Comparison of ENCODE assay signal across 1 cellular context in the genomic region with DNA sequence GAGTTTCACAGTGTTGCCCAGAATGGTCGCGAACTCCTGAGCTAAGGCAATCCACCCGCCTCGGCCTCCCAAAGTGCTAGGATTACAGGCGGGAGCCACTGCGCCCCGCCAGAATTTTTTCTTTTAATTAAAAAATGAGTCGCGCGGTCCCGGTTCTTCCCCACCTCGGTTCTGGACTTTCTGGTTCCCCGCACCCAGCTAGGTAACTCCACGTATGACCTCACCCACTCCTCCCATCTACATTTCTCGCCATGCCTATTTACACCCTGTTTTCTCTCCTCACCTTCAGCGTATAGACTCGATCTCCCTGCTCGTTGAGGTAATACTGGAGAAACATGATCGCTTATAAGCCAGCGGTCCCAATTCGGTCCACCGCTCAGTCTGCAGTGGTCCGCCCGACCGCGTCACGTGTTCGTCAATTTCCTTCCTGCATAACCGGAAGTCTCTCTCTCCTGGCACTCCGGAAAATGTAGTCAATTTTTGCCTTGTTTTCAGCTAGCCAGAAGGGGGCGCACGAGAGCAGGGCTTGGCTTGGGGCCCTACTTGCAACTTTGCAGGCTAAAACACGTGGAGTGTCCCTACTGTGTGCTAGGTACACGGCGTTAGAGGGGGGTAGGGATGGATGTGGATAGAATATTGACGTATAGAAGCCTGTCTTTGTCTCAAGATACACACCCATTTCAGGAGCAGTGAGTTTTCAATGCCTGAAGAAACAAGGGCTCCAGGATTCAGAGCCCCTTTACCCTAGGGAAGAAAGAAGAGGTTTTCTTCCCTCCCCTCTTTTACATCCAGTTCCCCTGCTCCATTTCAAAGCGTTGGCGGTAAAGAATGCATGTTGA.
A peak's percentile ranks its signal among the peaks of the same experiment; 100 is the strongest.
TF ChIP-seq lines count a peak whose summit lies in the region.

TSS of gene NOP10 (minus strand) at position 400 of the 839 bp plus-strand sequence. CDS start at position 337, 63 bp downstream.
A gene with protein sequence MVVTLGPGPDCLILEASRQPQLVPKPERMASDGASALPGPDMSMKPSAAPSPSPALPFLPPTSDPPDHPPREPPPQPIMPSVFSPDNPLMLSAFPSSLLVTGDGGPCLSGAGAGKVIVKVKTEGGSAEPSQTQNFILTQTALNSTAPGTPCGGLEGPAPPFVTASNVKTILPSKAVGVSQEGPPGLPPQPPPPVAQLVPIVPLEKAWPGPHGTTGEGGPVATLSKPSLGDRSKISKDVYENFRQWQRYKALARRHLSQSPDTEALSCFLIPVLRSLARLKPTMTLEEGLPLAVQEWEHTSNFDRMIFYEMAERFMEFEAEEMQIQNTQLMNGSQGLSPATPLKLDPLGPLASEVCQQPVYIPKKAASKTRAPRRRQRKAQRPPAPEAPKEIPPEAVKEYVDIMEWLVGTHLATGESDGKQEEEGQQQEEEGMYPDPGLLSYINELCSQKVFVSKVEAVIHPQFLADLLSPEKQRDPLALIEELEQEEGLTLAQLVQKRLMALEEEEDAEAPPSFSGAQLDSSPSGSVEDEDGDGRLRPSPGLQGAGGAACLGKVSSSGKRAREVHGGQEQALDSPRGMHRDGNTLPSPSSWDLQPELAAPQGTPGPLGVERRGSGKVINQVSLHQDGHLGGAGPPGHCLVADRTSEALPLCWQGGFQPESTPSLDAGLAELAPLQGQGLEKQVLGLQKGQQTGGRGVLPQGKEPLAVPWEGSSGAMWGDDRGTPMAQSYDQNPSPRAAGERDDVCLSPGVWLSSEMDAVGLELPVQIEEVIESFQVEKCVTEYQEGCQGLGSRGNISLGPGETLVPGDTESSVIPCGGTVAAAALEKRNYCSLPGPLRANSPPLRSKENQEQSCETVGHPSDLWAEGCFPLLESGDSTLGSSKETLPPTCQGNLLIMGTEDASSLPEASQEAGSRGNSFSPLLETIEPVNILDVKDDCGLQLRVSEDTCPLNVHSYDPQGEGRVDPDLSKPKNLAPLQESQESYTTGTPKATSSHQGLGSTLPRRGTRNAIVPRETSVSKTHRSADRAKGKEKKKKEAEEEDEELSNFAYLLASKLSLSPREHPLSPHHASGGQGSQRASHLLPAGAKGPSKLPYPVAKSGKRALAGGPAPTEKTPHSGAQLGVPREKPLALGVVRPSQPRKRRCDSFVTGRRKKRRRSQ (plus strand): TSS at position 579 of the 839 bp plus-strand sequence. CDS start 382 bp downstream, outside the sequence.

TF ChIP-seq in HepG2, 621 proteins besides CTCF, POLR2A, EP300 and RAD21 (continued from another document and continues in another):
- TF ChIP-seq, protein P1, sequence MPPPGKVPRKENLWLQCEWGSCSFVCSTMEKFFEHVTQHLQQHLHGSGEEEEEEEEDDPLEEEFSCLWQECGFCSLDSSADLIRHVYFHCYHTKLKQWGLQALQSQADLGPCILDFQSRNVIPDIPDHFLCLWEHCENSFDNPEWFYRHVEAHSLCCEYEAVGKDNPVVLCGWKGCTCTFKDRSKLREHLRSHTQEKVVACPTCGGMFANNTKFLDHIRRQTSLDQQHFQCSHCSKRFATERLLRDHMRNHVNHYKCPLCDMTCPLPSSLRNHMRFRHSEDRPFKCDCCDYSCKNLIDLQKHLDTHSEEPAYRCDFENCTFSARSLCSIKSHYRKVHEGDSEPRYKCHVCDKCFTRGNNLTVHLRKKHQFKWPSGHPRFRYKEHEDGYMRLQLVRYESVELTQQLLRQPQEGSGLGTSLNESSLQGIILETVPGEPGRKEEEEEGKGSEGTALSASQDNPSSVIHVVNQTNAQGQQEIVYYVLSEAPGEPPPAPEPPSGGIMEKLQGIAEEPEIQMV (CRISPR knock-in tag; IDR thresholded peaks at IDR 0.05; ENCODE audit: low read depth): peak; percentile 92
- TF ChIP-seq, protein P2, sequence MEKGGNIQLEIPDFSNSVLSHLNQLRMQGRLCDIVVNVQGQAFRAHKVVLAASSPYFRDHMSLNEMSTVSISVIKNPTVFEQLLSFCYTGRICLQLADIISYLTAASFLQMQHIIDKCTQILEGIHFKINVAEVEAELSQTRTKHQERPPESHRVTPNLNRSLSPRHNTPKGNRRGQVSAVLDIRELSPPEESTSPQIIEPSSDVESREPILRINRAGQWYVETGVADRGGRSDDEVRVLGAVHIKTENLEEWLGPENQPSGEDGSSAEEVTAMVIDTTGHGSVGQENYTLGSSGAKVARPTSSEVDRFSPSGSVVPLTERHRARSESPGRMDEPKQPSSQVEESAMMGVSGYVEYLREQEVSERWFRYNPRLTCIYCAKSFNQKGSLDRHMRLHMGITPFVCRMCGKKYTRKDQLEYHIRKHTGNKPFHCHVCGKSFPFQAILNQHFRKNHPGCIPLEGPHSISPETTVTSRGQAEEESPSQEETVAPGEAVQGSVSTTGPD (CRISPR knock-in tag; IDR thresholded peaks at IDR 0.05): no peak
- TF ChIP-seq ZMAT3 (CRISPR knock-in tag; conservative IDR thresholded peaks at IDR 0.05) (peak; percentile 71; the same call in 1 of the 2 replicates), TFDP1 (CRISPR knock-in tag; IDR thresholded peaks at IDR 0.05; ENCODE audit: borderline replicate concordance) (peak; percentile 67; the same call in 1 of the 2 replicates), ZNF350 (CRISPR knock-in tag; IDR thresholded peaks at IDR 0.05; ENCODE audit: borderline replicate concordance, low read depth) (peak; percentile 91), POGZ (CRISPR knock-in tag; IDR thresholded peaks at IDR 0.05) (peak; percentile 79), ZNF558 (CRISPR knock-in tag; IDR thresholded peaks at IDR 0.05; ENCODE audit: borderline replicate concordance) (no peak), NFIC (IDR thresholded peaks at IDR 0.05; ENCODE audit: low read length) (no peak), ZNF674 (CRISPR knock-in tag; IDR thresholded peaks at IDR 0.05; ENCODE audit: low read depth) (no peak), MTF1 (CRISPR knock-in tag; IDR thresholded peaks at IDR 0.05) (no peak), SOX6 (IDR thresholded peaks at IDR 0.05) (no peak), SOX6 (CRISPR knock-in tag; IDR thresholded peaks at IDR 0.05) (peak; percentile 76), ZNF891 (CRISPR knock-in tag; IDR thresholded peaks at IDR 0.05) (no peak), MXI1 (IDR thresholded peaks at IDR 0.05; ENCODE audit: borderline replicate concordance, low read depth, low read length) (peak; percentile 80; the same call in 2 of the 3 replicates), MEIS2 (CRISPR knock-in tag; IDR thresholded peaks at IDR 0.05) (peak; percentile 26; the same call in 1 of the 2 replicates), ZNF850 (CRISPR knock-in tag; conservative IDR thresholded peaks at IDR 0.05) (no peak), HNRNPH1 (optimal IDR thresholded peaks at IDR 0.05; ENCODE audit: low read depth, low read length) (no peak), BCL6 (CRISPR knock-in tag; IDR thresholded peaks at IDR 0.05) (0 out of 2 replicates have a peak, but pooled peaks have one; percentile 9), ONECUT2 (CRISPR knock-in tag; IDR thresholded peaks at IDR 0.05) (no peak), ZNF607 (CRISPR knock-in tag; IDR thresholded peaks at IDR 0.05; ENCODE audit: borderline replicate concordance) (no peak), ZNF362 (CRISPR knock-in tag; IDR thresholded peaks at IDR 0.05; ENCODE audit: borderline replicate concordance) (no peak), ASH2L (IDR thresholded peaks at IDR 0.05; ENCODE audit: insufficient read length, low read depth, low read length) (peak; percentile 85), ZNF572 (CRISPR knock-in tag; IDR thresholded peaks at IDR 0.05) (no peak), KLF12 (CRISPR knock-in tag; IDR thresholded peaks at IDR 0.05; ENCODE audit: borderline replicate concordance) (no peak), ESRRA (CRISPR knock-in tag; IDR thresholded peaks at IDR 0.05; ENCODE audit: low read depth) (no peak), DNMT1 (CRISPR knock-in tag; IDR thresholded peaks at IDR 0.05) (no peak), ZNF3 (CRISPR knock-in tag; IDR thresholded peaks at IDR 0.05) (no peak; the same call in 1 of the 2 replicates), ZNF713 (CRISPR knock-in tag; IDR thresholded peaks at IDR 0.05) (0 out of 2 replicates have a peak, but pooled peaks have one; percentile 18), ZNF598 (CRISPR knock-in tag; IDR thresholded peaks at IDR 0.05; ENCODE audit: borderline replicate concordance) (peak; percentile 66; the same call in 1 of the 2 replicates), ZMYM2 (CRISPR knock-in tag; IDR thresholded peaks at IDR 0.05) (peak; percentile 78; the same call in 1 of the 2 replicates), MED8 (CRISPR knock-in tag; IDR thresholded peaks at IDR 0.05; ENCODE audit: insufficient replicate concordance) (peak; percentile 72), POGK (CRISPR knock-in tag; conservative IDR thresholded peaks at IDR 0.05) (peak; percentile 53; the same call in 1 of the 2 replicates), ZNF749 (CRISPR knock-in tag; IDR thresholded peaks at IDR 0.05; ENCODE audit: borderline replicate concordance) (peak; percentile 54; the same call in 1 of the 2 replicates), ZNF781 (CRISPR knock-in tag; IDR thresholded peaks at IDR 0.05; ENCODE audit: borderline replicate concordance, not compliant biosample characterization) (no peak), RXRA (CRISPR knock-in tag; IDR thresholded peaks at IDR 0.05) (no peak), ZNF33A (CRISPR knock-in tag; IDR thresholded peaks at IDR 0.05; ENCODE audit: borderline replicate concordance) (0 out of 2 replicates have a peak, but pooled peaks have one; percentile 55), SALL1 (CRISPR knock-in tag; IDR thresholded peaks at IDR 0.05) (peak; percentile 90)
- TF ChIP-seq, protein P3, sequence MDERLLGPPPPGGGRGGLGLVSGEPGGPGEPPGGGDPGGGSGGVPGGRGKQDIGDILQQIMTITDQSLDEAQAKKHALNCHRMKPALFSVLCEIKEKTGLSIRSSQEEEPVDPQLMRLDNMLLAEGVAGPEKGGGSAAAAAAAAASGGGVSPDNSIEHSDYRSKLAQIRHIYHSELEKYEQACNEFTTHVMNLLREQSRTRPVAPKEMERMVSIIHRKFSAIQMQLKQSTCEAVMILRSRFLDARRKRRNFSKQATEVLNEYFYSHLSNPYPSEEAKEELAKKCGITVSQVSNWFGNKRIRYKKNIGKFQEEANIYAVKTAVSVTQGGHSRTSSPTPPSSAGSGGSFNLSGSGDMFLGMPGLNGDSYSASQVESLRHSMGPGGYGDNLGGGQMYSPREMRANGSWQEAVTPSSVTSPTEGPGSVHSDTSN (CRISPR knock-in tag; IDR thresholded peaks at IDR 0.05): no peak
- TF ChIP-seq, protein P4, sequence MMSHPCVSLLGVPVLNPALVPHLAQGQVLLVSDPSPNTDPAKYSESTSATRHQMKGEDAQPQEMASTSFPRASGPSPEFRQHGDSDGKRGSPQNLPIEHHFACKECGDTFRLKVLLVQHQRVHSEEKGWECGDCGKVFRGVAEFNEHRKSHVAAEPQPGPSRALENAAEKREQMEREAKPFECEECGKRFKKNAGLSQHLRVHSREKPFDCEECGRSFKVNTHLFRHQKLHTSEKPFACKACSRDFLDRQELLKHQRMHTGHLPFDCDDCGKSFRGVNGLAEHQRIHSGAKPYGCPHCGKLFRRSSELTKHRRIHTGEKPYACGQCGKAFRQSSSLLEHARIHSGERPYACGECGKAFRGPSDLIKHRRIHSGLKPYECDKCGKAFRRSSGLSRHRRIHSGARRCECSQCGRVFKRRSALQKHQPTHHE (CRISPR knock-in tag; IDR thresholded peaks at IDR 0.05; ENCODE audit: borderline replicate concordance): peak; percentile 44; the same call in 1 of the 2 replicates
- TF ChIP-seq, protein P5, sequence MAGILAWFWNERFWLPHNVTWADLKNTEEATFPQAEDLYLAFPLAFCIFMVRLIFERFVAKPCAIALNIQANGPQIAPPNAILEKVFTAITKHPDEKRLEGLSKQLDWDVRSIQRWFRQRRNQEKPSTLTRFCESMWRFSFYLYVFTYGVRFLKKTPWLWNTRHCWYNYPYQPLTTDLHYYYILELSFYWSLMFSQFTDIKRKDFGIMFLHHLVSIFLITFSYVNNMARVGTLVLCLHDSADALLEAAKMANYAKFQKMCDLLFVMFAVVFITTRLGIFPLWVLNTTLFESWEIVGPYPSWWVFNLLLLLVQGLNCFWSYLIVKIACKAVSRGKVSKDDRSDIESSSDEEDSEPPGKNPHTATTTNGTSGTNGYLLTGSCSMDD (CRISPR knock-in tag; IDR thresholded peaks at IDR 0.05): no peak
- TF ChIP-seq, protein P6, sequence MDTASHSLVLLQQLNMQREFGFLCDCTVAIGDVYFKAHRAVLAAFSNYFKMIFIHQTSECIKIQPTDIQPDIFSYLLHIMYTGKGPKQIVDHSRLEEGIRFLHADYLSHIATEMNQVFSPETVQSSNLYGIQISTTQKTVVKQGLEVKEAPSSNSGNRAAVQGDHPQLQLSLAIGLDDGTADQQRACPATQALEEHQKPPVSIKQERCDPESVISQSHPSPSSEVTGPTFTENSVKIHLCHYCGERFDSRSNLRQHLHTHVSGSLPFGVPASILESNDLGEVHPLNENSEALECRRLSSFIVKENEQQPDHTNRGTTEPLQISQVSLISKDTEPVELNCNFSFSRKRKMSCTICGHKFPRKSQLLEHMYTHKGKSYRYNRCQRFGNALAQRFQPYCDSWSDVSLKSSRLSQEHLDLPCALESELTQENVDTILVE (CRISPR knock-in tag; IDR thresholded peaks at IDR 0.05): peak; percentile 71; the same call in 1 of the 2 replicates
